In the genomic region with DNA sequence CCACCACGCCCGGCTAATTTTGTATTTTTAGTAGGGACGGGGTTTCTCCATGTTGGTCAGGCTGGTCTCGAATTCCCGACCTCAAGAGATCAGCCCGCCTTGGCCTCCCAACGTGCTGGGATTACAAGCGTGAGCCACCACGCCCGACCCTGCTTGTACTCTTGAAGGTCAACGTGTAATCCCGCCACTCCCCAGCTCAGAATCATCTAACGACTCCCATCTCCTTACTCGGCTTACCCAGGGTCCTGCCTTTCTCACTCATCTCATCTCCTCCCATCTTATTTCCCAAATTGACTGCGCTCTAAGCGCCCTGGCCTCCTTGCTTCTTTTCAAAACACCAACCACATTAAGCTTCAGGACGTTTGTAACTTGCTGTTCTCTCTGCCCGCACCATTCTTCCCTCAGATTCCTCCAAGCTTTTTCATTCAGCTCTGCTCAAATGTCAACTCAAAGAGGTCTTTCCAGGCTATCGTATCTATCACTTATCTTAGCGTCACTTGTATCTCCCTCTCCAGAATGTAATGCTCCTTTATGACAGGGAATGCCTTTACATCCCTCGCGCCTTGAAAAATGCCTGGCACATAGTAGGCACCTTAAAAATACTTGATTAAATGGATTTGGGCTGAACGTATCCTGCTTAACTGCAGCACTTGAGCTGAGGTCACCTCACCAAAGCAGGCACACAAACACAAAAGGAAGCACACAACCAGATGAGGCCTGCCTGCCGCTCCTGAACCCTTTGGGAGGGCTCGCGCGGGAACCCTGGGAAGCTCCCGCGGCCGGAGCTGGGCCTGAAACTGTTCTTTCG, we compare ENCODE assay signal across 1 cellular context.
A peak's percentile ranks its signal among the peaks of the same experiment; 100 is the strongest.
TF ChIP-seq lines count a peak whose summit lies in the region.

No MANE protein-coding gene starts in this region.

TF ChIP-seq in GM12878, 131 proteins besides CTCF, POLR2A, EP300 and RAD21 (continued from another document):
- TF ChIP-seq, protein P1, sequence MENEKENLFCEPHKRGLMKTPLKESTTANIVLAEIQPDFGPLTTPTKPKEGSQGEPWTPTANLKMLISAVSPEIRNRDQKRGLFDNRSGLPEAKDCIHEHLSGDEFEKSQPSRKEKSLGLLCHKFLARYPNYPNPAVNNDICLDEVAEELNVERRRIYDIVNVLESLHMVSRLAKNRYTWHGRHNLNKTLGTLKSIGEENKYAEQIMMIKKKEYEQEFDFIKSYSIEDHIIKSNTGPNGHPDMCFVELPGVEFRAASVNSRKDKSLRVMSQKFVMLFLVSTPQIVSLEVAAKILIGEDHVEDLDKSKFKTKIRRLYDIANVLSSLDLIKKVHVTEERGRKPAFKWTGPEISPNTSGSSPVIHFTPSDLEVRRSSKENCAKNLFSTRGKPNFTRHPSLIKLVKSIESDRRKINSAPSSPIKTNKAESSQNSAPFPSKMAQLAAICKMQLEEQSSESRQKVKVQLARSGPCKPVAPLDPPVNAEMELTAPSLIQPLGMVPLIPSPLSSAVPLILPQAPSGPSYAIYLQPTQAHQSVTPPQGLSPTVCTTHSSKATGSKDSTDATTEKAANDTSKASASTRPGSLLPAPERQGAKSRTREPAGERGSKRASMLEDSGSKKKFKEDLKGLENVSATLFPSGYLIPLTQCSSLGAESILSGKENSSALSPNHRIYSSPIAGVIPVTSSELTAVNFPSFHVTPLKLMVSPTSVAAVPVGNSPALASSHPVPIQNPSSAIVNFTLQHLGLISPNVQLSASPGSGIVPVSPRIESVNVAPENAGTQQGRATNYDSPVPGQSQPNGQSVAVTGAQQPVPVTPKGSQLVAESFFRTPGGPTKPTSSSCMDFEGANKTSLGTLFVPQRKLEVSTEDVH (IDR thresholded peaks at IDR 0.05; ENCODE audit: low read depth, partially characterized antibody) = peak; percentile 36
- TF ChIP-seq, protein P2, sequence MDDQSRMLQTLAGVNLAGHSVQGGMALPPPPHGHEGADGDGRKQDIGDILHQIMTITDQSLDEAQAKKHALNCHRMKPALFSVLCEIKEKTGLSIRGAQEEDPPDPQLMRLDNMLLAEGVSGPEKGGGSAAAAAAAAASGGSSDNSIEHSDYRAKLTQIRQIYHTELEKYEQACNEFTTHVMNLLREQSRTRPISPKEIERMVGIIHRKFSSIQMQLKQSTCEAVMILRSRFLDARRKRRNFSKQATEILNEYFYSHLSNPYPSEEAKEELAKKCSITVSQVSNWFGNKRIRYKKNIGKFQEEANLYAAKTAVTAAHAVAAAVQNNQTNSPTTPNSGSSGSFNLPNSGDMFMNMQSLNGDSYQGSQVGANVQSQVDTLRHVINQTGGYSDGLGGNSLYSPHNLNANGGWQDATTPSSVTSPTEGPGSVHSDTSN (IDR thresholded peaks at IDR 0.05; ENCODE audit: insufficient replicate concordance, low read depth, low read length) = no peak
- TF ChIP-seq IKZF2 (IDR thresholded peaks at IDR 0.05) (peak; percentile 45 to 52; a peak in 3 of 4 replicates), ESRRA (IDR thresholded peaks at IDR 0.05; ENCODE audit: low read length) (no peak), TCF12 (IDR thresholded peaks at IDR 0.05; ENCODE audit: low read depth, low read length) (no peak), DPF2 (IDR thresholded peaks at IDR 0.05) (peak; percentile 91), ZNF622 (IDR thresholded peaks at IDR 0.05) (no peak), NFXL1 (IDR thresholded peaks at IDR 0.05; ENCODE audit: borderline replicate concordance) (no peak), POU2F2 (IDR thresholded peaks at IDR 0.05; ENCODE audit: borderline replicate concordance, low read depth, low read length) (no peak)
- TF ChIP-seq, protein P3, sequence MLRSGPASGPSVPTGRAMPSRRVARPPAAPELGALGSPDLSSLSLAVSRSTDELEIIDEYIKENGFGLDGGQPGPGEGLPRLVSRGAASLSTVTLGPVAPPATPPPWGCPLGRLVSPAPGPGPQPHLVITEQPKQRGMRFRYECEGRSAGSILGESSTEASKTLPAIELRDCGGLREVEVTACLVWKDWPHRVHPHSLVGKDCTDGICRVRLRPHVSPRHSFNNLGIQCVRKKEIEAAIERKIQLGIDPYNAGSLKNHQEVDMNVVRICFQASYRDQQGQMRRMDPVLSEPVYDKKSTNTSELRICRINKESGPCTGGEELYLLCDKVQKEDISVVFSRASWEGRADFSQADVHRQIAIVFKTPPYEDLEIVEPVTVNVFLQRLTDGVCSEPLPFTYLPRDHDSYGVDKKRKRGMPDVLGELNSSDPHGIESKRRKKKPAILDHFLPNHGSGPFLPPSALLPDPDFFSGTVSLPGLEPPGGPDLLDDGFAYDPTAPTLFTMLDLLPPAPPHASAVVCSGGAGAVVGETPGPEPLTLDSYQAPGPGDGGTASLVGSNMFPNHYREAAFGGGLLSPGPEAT (IDR thresholded peaks at IDR 0.05; ENCODE audit: low read depth) = no peak
TF ChIP-seq in GM12878: peak in this region for 5.
